ENCODE assay signal across 8 cellular contexts in the genomic region with DNA sequence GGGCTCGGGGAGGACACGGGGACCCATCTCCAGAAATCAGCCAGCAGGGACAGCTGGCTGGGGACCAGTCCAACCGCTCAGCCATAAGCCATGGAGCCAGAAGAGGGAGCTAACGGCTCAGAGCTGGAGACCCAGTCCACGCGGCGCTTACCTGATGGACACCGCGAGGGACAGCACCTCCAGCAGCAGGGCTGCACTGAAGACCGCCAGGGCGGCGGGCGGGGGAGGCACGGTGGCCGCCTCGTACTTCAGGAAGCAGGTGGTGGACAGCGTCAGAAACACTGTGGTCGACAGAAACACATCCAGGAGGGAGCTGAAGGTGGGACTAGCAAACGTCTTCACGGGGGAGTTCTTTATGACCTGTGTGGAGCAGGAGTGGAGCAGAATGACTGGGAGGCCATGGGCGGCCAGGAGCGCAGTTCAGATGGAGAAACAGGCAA.
A peak's percentile ranks its signal among the peaks of the same experiment; 100 is the strongest.
DNase-seq lines count a peak whose midpoint lies in the region; ATAC-seq and TF ChIP-seq lines count a peak whose summit lies in the region.

No MANE protein-coding gene starts in this region.

- peak; percentile 95 to 98 for TF ChIP-seq RAD21 in liver (IDR thresholded peaks at IDR 0.05)

- CTCF ChIA-PET in WTC11 (lab: Charles Lee) = interaction anchor here (0.5 to 4.0 kb wide), 46 partner anchors 8 to 420 kb away, joined by 3 to 56 read pairs (median 4); partner anchors contain the start of genes ADCY9 and SRL

- H3K9me3 Mint-ChIP-seq in WTC11 = no peaks in the 10 kb centered on the region
- H3K9me3 Mint-ChIP-seq in stimulated activated memory B cell treated with anti-CD40 and anti-IgM and Interleukin-4, amounts not matched to agents 10 μg/mL and 1 μg/mL and 100 μg/mL, for 72 hours = no peaks in the 10 kb centered on the region

- H3K9me3 ChIP-seq in liver (ENCODE audit: control insufficient read depth in 4 of 4, low read length in 3 of 4) = no peaks in the 10 kb centered on the region

- no peak overlapping the region for H3K27ac ChIP-seq in coronary artery
- H3K27ac ChIP-seq in liver (ENCODE audit: low read depth in 1 of 2, low read length in 2 of 2) = no peak overlapping the region

- H3K27me3 ChIP-seq in liver (ENCODE audit: control insufficient read depth in 4 of 4, insufficient read depth in 4 of 4, low read length in 3 of 4) = no peaks in the 10 kb centered on the region

- DNase-seq in Daoy (ENCODE audit: low read depth) (peak; percentile 73), NCI-H146 (lab: John Stamatoyannopoulos, UW) (peak; percentile 84), WTC11 (ENCODE audit: low spot score) (peak; percentile 89), coronary artery (ENCODE audit: low spot score) (no peak), NOMO-1 treated with DMSO at 0.1 percent for 48 hours (lab: John Stamatoyannopoulos, UW; ENCODE audit: unreplicated experiment) (no peak)

- no peak overlapping the region for H3K4me3 Mint-ChIP-seq in WTC11
- H3K4me3 Mint-ChIP-seq in stimulated activated memory B cell treated with anti-CD40 and anti-IgM and Interleukin-4, amounts not matched to agents 10 μg/mL and 1 μg/mL and 100 μg/mL, for 72 hours = no peak overlapping the region

- H3K27me3 Mint-ChIP-seq in WTC11 (ENCODE audit: low read depth) = peaks cover 9% of the 10 kb centered on the region
- peaks cover 46% of the 10 kb centered on the region for H3K27me3 Mint-ChIP-seq in stimulated activated memory B cell treated with anti-CD40 and anti-IgM and Interleukin-4, amounts not matched to agents 10 μg/mL and 1 μg/mL and 100 μg/mL, for 72 hours

- ATAC-seq in WTC11 = peak; percentile 97
- ATAC-seq in stimulated activated memory B cell treated with anti-CD40 and anti-IgM and Interleukin-4, amounts not matched to agents 10 μg/mL and 1 μg/mL and 100 μg/mL, for 72 hours = peak; percentile 44
- ATAC-seq in HG02623 (IDR thresholded peaks at IDR 0.05; ENCODE audit: unreplicated experiment) = no peak

- no peak overlapping the region for H3K27ac Mint-ChIP-seq in WTC11
- no peak overlapping the region for H3K27ac Mint-ChIP-seq in stimulated activated memory B cell treated with anti-CD40 and anti-IgM and Interleukin-4, amounts not matched to agents 10 μg/mL and 1 μg/mL and 100 μg/mL, for 72 hours

- H3K4me1 Mint-ChIP-seq in WTC11 = peaks cover 8% of the 10 kb centered on the region
- H3K4me1 Mint-ChIP-seq in stimulated activated memory B cell treated with anti-CD40 and anti-IgM and Interleukin-4, amounts not matched to agents 10 μg/mL and 1 μg/mL and 100 μg/mL, for 72 hours = no peaks in the 10 kb centered on the region

- peaks cover 0 to 7% (median 3%) of the 10 kb centered on the region in 4 donors for H3K4me1 ChIP-seq in liver (ENCODE audit: control insufficient read depth in 4 of 4, insufficient read depth in 4 of 4, low read length in 3 of 4)

- POLR2A ChIA-PET in WTC11 (lab: Charles Lee) = no interaction called here

- WGBS in liver = 19% methylated on average over 22 of the region's 22 CpGs

- no peak overlapping the region for H3K9ac ChIP-seq in liver (ENCODE audit: low read depth in 1 of 2, low read length in 2 of 2)

- H3K36me3 Mint-ChIP-seq in WTC11 = no peaks in the 10 kb centered on the region
- no peaks in the 10 kb centered on the region for H3K36me3 Mint-ChIP-seq in stimulated activated memory B cell treated with anti-CD40 and anti-IgM and Interleukin-4, amounts not matched to agents 10 μg/mL and 1 μg/mL and 100 μg/mL, for 72 hours

- H3K36me3 ChIP-seq in liver (ENCODE audit: control insufficient read depth in 4 of 4, insufficient read depth in 3 of 4, low read depth in 1 of 4, low read length in 3 of 4) = peaks cover 0 to 16% (median 5%) of the 10 kb centered on the region in 4 donors

- no peak overlapping the region for H3K4me3 ChIP-seq in coronary artery
- no peak overlapping the region for H3K4me3 ChIP-seq in liver (ENCODE audit: low read depth in 1 of 3, low read length in 3 of 3)

- TF ChIP-seq CTCF in WTC11 (IDR thresholded peaks at IDR 0.05) (peak; percentile 38; the same call in 1 of the 2 replicates), coronary artery (IDR thresholded peaks at IDR 0.05) (peak; percentile 23), liver (IDR thresholded peaks at IDR 0.05; ENCODE audit: low read depth, low read length, missing input control) (peak; percentile 82)

TF ChIP-seq in WTC11, 78 proteins besides CTCF, POLR2A, EP300 and RAD21 (continues in another document):
- TF ChIP-seq, protein P1, sequence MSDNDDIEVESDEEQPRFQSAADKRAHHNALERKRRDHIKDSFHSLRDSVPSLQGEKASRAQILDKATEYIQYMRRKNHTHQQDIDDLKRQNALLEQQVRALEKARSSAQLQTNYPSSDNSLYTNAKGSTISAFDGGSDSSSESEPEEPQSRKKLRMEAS (CRISPR knock-in tag; IDR thresholded peaks at IDR 0.05) = peak; percentile 96
- TF ChIP-seq, protein P2, sequence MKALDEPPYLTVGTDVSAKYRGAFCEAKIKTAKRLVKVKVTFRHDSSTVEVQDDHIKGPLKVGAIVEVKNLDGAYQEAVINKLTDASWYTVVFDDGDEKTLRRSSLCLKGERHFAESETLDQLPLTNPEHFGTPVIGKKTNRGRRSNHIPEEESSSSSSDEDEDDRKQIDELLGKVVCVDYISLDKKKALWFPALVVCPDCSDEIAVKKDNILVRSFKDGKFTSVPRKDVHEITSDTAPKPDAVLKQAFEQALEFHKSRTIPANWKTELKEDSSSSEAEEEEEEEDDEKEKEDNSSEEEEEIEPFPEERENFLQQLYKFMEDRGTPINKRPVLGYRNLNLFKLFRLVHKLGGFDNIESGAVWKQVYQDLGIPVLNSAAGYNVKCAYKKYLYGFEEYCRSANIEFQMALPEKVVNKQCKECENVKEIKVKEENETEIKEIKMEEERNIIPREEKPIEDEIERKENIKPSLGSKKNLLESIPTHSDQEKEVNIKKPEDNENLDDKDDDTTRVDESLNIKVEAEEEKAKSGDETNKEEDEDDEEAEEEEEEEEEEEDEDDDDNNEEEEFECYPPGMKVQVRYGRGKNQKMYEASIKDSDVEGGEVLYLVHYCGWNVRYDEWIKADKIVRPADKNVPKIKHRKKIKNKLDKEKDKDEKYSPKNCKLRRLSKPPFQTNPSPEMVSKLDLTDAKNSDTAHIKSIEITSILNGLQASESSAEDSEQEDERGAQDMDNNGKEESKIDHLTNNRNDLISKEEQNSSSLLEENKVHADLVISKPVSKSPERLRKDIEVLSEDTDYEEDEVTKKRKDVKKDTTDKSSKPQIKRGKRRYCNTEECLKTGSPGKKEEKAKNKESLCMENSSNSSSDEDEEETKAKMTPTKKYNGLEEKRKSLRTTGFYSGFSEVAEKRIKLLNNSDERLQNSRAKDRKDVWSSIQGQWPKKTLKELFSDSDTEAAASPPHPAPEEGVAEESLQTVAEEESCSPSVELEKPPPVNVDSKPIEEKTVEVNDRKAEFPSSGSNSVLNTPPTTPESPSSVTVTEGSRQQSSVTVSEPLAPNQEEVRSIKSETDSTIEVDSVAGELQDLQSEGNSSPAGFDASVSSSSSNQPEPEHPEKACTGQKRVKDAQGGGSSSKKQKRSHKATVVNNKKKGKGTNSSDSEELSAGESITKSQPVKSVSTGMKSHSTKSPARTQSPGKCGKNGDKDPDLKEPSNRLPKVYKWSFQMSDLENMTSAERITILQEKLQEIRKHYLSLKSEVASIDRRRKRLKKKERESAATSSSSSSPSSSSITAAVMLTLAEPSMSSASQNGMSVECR (CRISPR knock-in tag; IDR thresholded peaks at IDR 0.05; ENCODE audit: borderline replicate concordance) = peak; percentile 54; the same call in 1 of the 2 replicates
- TF ChIP-seq ZNF396 (CRISPR knock-in tag; IDR thresholded peaks at IDR 0.05; ENCODE audit: borderline replicate concordance) (no peak), CBFB (CRISPR knock-in tag; IDR thresholded peaks at IDR 0.05; ENCODE audit: low read depth) (no peak)

TF ChIP-seq in liver, 16 proteins besides CTCF, POLR2A, EP300 and RAD21:
- TF ChIP-seq RXRA (IDR thresholded peaks at IDR 0.05) = peak in 1 of 2 donors; percentile 21
- TF ChIP-seq REST (IDR thresholded peaks at IDR 0.05) = peak; percentile 24
- TF ChIP-seq FOXA1 (IDR thresholded peaks at IDR 0.05) = no peak
- TF ChIP-seq, protein P1 (IDR thresholded peaks at IDR 0.05) = no peak
- TF ChIP-seq EGR1 (IDR thresholded peaks at IDR 0.05; ENCODE audit: low read depth in 2 of 2) = no peak
- no peak for TF ChIP-seq YY1 (IDR thresholded peaks at IDR 0.05)

Comparison
In these comparisons a context has a peak if more than half of its experiments do, and no peak if none do; other contexts are left out.
1. DNase-seq: peak in Daoy (single experiment), NCI-H146 (single experiment) and WTC11 (single experiment); none in coronary artery (single experiment) and NOMO-1 treated with DMSO at 0.1 percent for 48 hours (single experiment).
2. CTCF ChIP-seq: peak in every context shown above with its lines; median percentile 82 in liver; 38 in WTC11; 23 in coronary artery.